In genomic region chr3:9915252-9916141, GRCh38 we compare ENCODE assay signal across 8 cellular contexts. TPM values are rescaled to one million over a fixed set of nuclear protein-coding genes. Genes with fewer than 3 reads are reported as not detected.
DNase-seq lines count a peak whose midpoint lies in the region; ATAC-seq and TF ChIP-seq lines count a peak whose summit lies in the region.

No MANE protein-coding gene starts in this region.

- peak overlapping the region; percentile 81 for H3K4me3 ChIP-seq in adipocyte (ENCODE audit: low read length)
- H3K4me3 ChIP-seq in parathyroid adenoma (ENCODE audit: low read depth, low read length), result peak overlapping the region; percentile 60

- H3K9me3 ChIP-seq in adipocyte (ENCODE audit: control insufficient read depth, low read length) (no peaks in the 10 kb centered on the region), parathyroid adenoma (ENCODE audit: control insufficient read depth, low read length) (no peaks in the 10 kb centered on the region)

- peaks cover 12% of the 10 kb centered on the region for H3K36me3 ChIP-seq in adipocyte (ENCODE audit: control insufficient read depth, insufficient read depth, low read length, severe bottlenecking)
- H3K36me3 ChIP-seq in parathyroid adenoma (ENCODE audit: control insufficient read depth, insufficient read depth, low read length), result no peaks in the 10 kb centered on the region

- H3K4me1 ChIP-seq in adipocyte (ENCODE audit: control insufficient read depth, insufficient read depth, low read length) (peaks cover 53% of the 10 kb centered on the region), parathyroid adenoma (peaks cover 15% of the 10 kb centered on the region)

- H3K4me2 ChIP-seq in parathyroid adenoma (ENCODE audit: low read length), result peak overlapping the region; percentile 83

- H3K27me3 ChIP-seq in adipocyte (replicated peaks; ENCODE audit: control insufficient read depth, insufficient read depth, low read length), result no peaks in the 10 kb centered on the region
- H3K27me3 ChIP-seq in parathyroid adenoma (ENCODE audit: control insufficient read depth, insufficient read depth, low read length), result no peaks in the 10 kb centered on the region

- H3K9ac ChIP-seq in adipocyte (ENCODE audit: low read length) (peak overlapping the region; percentile 98), parathyroid adenoma (no peak overlapping the region)

- peak; percentile 24 for TF ChIP-seq CTCF in parathyroid adenoma (IDR thresholded peaks at IDR 0.05)

- peak; percentile 68 for DNase-seq in Ammon's horn (ENCODE audit: low spot score)
- peak; percentile 1 for DNase-seq in NCI-H748 treated with DMSO at 0.1 percent for 48 hours (lab: John Stamatoyannopoulos, UW)
- peak; percentile 82 for DNase-seq in adipocyte (ENCODE audit: low read depth)
- peak; percentile 80 for DNase-seq in left cardiac atrium
- no peak for DNase-seq in GDM1 (lab: John Stamatoyannopoulos, UW)

- H3K27ac ChIP-seq in parathyroid adenoma, result peak overlapping the region; percentile 63

- intact Hi-C loops in left cardiac atrium (cut with DNase I), result no loop called here

- TF ChIP-seq POLR2A in GM19193 (IDR thresholded peaks at IDR 0.05; ENCODE audit: extremely low read depth, insufficient read depth, insufficient read length), result peak; percentile 17

- H3K79me2 ChIP-seq in parathyroid adenoma, result peaks cover 2% of the 10 kb centered on the region

- peak overlapping the region; percentile 78 for H2AFZ ChIP-seq in parathyroid adenoma

- ATAC-seq in left cardiac atrium (peak; percentile 63 to 73), HG03025 (IDR thresholded peaks at IDR 0.05; ENCODE audit: low FRiP score, unreplicated experiment) (no peak)

RNA-seq across cellular contexts. Expression of gene IL17RC, which starts 1.4 kb away (rescaled TPM):
- total RNA-seq in left cardiac atrium, result 10 to 100 TPM; 33.2 to 34.6 TPM

RNA-seq across cellular contexts. Expression of gene IL17RE, which starts 12.8 kb away (rescaled TPM):
- total RNA-seq in left cardiac atrium, result 1 to 10 TPM; 1.8 to 2.2 TPM

RNA-seq across cellular contexts. Expression of gene CRELD1, which starts 18.1 kb away (rescaled TPM):
- total RNA-seq in left cardiac atrium, result 10 to 100 TPM; 47.4 to 59.8 TPM

RNA-seq across cellular contexts. Expression of gene JAGN1, which starts 25.1 kb away (rescaled TPM):
- total RNA-seq in left cardiac atrium, result 10 to 100 TPM; 20.7 to 25.6 TPM

RNA-seq across cellular contexts. Expression of gene CIDEC, which starts 35.4 kb away (rescaled TPM):
- total RNA-seq in left cardiac atrium, result 100 to 1,000 TPM in 1 of 2 donors, 10 to 100 TPM in 1; 63.3 to 127 TPM
